ENCODE assay signal across 6 cellular contexts in genomic region chr1:23684415-23684814, GRCh38.
"Had no signal": no experiment of that assay in that cellular context is flagged by ENCODE, and none has a peak within 500 bp of the region (broad histone marks: within the 10 kb centered on the region; RNA-seq: fewer than 3 reads in every experiment).

No MANE protein-coding gene starts in this region.

- H3K27ac ChIP-seq: HL-60, KMS-11 had no signal

- H3K4me2 ChIP-seq: KMS-11 had no signal

- FAIRE-seq: HTR-8/SVneo had no signal

- DNase-seq: IMR-90, KBM-7, KG1 had no signal

- H3K9ac ChIP-seq: KMS-11 had no signal
